ENCODE assay signal across 1 cellular context in the genomic region with DNA sequence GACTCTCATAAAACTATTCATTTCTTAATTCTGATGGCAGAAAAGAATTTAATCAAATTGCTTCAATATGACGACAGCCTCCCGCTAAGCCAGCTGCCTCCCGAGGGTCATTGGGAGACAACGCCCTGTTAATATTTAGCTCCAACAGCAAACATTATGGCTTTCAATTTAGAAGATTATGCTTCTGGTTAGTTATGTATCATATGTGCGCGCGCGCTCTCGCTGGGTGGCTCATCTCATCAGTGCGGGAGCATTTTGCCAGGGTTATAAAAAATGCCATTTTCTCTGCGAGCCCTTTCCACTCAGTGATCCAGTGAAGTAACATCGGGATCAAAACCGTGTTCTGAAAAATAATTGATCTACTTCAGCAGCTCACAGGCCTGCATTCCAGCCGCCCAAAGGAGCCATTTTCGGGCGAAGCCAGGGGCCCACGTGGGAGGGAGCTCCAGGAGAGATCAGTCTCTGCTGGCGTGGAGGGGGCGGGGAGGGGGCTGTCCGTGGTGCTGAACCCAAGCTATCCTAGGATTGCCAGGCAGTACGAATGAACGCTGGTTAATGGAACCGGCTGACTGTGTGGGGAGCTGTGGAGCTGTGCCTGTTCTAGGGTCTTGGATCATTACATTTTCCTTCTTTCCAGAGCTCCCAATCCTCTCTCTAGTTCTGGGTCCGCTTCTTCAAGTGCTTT.
TF ChIP-seq lines count a peak whose summit lies in the region.

No MANE protein-coding gene starts in this region.

TF ChIP-seq in K562, 482 proteins besides CTCF, POLR2A, EP300 and RAD21 (continued from another document and continues in another):
- TF ChIP-seq, protein P1, sequence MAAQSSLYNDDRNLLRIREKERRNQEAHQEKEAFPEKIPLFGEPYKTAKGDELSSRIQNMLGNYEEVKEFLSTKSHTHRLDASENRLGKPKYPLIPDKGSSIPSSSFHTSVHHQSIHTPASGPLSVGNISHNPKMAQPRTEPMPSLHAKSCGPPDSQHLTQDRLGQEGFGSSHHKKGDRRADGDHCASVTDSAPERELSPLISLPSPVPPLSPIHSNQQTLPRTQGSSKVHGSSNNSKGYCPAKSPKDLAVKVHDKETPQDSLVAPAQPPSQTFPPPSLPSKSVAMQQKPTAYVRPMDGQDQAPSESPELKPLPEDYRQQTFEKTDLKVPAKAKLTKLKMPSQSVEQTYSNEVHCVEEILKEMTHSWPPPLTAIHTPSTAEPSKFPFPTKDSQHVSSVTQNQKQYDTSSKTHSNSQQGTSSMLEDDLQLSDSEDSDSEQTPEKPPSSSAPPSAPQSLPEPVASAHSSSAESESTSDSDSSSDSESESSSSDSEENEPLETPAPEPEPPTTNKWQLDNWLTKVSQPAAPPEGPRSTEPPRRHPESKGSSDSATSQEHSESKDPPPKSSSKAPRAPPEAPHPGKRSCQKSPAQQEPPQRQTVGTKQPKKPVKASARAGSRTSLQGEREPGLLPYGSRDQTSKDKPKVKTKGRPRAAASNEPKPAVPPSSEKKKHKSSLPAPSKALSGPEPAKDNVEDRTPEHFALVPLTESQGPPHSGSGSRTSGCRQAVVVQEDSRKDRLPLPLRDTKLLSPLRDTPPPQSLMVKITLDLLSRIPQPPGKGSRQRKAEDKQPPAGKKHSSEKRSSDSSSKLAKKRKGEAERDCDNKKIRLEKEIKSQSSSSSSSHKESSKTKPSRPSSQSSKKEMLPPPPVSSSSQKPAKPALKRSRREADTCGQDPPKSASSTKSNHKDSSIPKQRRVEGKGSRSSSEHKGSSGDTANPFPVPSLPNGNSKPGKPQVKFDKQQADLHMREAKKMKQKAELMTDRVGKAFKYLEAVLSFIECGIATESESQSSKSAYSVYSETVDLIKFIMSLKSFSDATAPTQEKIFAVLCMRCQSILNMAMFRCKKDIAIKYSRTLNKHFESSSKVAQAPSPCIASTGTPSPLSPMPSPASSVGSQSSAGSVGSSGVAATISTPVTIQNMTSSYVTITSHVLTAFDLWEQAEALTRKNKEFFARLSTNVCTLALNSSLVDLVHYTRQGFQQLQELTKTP (IDR thresholded peaks at IDR 0.05; ENCODE audit: low read depth in 1 of 2, partially characterized antibody in 2 of 2), result peak in 1 of 2 experiments; percentile 93
- peak; percentile 77 to 97; a peak in 3 of 4 replicates for TF ChIP-seq SIN3A (IDR thresholded peaks at IDR 0.05; ENCODE audit: borderline replicate concordance in 2 of 2, control insufficient read depth in 1 of 2, low read depth in 2 of 2, low read length in 2 of 2)
- no peak for TF ChIP-seq CREB1 (IDR thresholded peaks at IDR 0.05)
- TF ChIP-seq CREB1 (CRISPR knock-in tag; IDR thresholded peaks at IDR 0.05), result 0 out of 2 replicates have a peak, but pooled peaks have one; percentile 28
- no peak for TF ChIP-seq ZNF764 (CRISPR knock-in tag; IDR thresholded peaks at IDR 0.05; ENCODE audit: low read depth)
- TF ChIP-seq RBFOX2 (IDR thresholded peaks at IDR 0.05; ENCODE audit: low read depth, low read length), result no peak
- TF ChIP-seq ZNF644 (tag; IDR thresholded peaks at IDR 0.05; ENCODE audit: low read depth), result no peak
- TF ChIP-seq L3MBTL2 (IDR thresholded peaks at IDR 0.05), result 0 out of 2 replicates have a peak, but pooled peaks have one; percentile 30
- no peak for TF ChIP-seq KLF16 (IDR thresholded peaks at IDR 0.05)
- no peak for TF ChIP-seq FOXJ3 (CRISPR knock-in tag; IDR thresholded peaks at IDR 0.05)
- TF ChIP-seq, protein P2, sequence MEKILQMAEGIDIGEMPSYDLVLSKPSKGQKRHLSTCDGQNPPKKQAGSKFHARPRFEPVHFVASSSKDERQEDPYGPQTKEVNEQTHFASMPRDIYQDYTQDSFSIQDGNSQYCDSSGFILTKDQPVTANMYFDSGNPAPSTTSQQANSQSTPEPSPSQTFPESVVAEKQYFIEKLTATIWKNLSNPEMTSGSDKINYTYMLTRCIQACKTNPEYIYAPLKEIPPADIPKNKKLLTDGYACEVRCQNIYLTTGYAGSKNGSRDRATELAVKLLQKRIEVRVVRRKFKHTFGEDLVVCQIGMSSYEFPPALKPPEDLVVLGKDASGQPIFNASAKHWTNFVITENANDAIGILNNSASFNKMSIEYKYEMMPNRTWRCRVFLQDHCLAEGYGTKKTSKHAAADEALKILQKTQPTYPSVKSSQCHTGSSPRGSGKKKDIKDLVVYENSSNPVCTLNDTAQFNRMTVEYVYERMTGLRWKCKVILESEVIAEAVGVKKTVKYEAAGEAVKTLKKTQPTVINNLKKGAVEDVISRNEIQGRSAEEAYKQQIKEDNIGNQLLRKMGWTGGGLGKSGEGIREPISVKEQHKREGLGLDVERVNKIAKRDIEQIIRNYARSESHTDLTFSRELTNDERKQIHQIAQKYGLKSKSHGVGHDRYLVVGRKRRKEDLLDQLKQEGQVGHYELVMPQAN (IDR thresholded peaks at IDR 0.05; ENCODE audit: borderline replicate concordance), result peak; percentile 36; the same call in 1 of the 2 replicates
- TF ChIP-seq TAF9B (IDR thresholded peaks at IDR 0.05; ENCODE audit: partially characterized antibody), result no peak
- TF ChIP-seq HNRNPUL1 (IDR thresholded peaks at IDR 0.05; ENCODE audit: low read length), result no peak
- TF ChIP-seq, protein P3, sequence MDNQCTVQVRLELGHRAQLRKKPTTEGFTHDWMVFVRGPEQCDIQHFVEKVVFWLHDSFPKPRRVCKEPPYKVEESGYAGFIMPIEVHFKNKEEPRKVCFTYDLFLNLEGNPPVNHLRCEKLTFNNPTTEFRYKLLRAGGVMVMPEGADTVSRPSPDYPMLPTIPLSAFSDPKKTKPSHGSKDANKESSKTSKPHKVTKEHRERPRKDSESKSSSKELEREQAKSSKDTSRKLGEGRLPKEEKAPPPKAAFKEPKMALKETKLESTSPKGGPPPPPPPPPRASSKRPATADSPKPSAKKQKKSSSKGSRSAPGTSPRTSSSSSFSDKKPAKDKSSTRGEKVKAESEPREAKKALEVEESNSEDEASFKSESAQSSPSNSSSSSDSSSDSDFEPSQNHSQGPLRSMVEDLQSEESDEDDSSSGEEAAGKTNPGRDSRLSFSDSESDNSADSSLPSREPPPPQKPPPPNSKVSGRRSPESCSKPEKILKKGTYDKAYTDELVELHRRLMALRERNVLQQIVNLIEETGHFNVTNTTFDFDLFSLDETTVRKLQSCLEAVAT (IDR thresholded peaks at IDR 0.05), result no peak
- TF ChIP-seq, protein P4, sequence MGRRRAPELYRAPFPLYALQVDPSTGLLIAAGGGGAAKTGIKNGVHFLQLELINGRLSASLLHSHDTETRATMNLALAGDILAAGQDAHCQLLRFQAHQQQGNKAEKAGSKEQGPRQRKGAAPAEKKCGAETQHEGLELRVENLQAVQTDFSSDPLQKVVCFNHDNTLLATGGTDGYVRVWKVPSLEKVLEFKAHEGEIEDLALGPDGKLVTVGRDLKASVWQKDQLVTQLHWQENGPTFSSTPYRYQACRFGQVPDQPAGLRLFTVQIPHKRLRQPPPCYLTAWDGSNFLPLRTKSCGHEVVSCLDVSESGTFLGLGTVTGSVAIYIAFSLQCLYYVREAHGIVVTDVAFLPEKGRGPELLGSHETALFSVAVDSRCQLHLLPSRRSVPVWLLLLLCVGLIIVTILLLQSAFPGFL (CRISPR knock-in tag; IDR thresholded peaks at IDR 0.05), result no peak
- TF ChIP-seq, protein P5, sequence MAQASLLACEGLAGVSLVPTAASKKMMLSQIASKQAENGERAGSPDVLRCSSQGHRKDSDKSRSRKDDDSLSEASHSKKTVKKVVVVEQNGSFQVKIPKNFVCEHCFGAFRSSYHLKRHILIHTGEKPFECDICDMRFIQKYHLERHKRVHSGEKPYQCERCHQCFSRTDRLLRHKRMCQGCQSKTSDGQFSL (CRISPR knock-in tag; IDR thresholded peaks at IDR 0.05), result no peak
- TF ChIP-seq, protein P5 (tag; IDR thresholded peaks at IDR 0.05), result no peak
- no peak for TF ChIP-seq ZNF12 (CRISPR knock-in tag; IDR thresholded peaks at IDR 0.05)
- TF ChIP-seq TCFL5 (CRISPR knock-in tag; conservative IDR thresholded peaks at IDR 0.05), result no peak
- TF ChIP-seq NELFE (IDR thresholded peaks at IDR 0.05; ENCODE audit: insufficient read depth, insufficient read length), result no peak
- no peak for TF ChIP-seq RNF2 (IDR thresholded peaks at IDR 0.05)
- no peak for TF ChIP-seq ZNF311 (CRISPR knock-in tag; IDR thresholded peaks at IDR 0.05)
- TF ChIP-seq FOXA1 (IDR thresholded peaks at IDR 0.05; ENCODE audit: borderline replicate concordance), result no peak
- no peak for TF ChIP-seq ZFP36 (IDR thresholded peaks at IDR 0.05; ENCODE audit: low read depth, low read length, partially characterized antibody)
- no peak for TF ChIP-seq FUS (optimal IDR thresholded peaks at IDR 0.05; ENCODE audit: low read depth, low read length)
- TF ChIP-seq JUNB (CRISPR knock-in tag; conservative IDR thresholded peaks at IDR 0.05), result no peak
- TF ChIP-seq, protein P6, sequence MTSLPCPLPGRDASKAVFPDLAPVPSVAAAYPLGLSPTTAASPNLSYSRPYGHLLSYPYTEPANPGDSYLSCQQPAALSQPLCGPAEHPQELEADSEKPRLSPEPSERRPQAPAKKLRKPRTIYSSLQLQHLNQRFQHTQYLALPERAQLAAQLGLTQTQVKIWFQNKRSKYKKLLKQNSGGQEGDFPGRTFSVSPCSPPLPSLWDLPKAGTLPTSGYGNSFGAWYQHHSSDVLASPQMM (CRISPR knock-in tag; IDR thresholded peaks at IDR 0.05), result no peak
- TF ChIP-seq ZBTB17 (CRISPR knock-in tag; IDR thresholded peaks at IDR 0.05), result no peak
- no peak for TF ChIP-seq BRF1 (IDR thresholded peaks at IDR 0.05; ENCODE audit: borderline replicate concordance, extremely low read depth, insufficient read length)
- no peak for TF ChIP-seq SAFB2 (IDR thresholded peaks at IDR 0.05; ENCODE audit: borderline replicate concordance, low read depth, low read length, severe bottlenecking)
- TF ChIP-seq STAG1 (CRISPR knock-in tag; IDR thresholded peaks at IDR 0.05; ENCODE audit: borderline replicate concordance), result no peak; the same call in 1 of the 2 replicates
- TF ChIP-seq CTBP1 (IDR thresholded peaks at IDR 0.05; ENCODE audit: borderline replicate concordance), result no peak
- TF ChIP-seq BCOR (IDR thresholded peaks at IDR 0.05), result no peak
- TF ChIP-seq, protein P7, sequence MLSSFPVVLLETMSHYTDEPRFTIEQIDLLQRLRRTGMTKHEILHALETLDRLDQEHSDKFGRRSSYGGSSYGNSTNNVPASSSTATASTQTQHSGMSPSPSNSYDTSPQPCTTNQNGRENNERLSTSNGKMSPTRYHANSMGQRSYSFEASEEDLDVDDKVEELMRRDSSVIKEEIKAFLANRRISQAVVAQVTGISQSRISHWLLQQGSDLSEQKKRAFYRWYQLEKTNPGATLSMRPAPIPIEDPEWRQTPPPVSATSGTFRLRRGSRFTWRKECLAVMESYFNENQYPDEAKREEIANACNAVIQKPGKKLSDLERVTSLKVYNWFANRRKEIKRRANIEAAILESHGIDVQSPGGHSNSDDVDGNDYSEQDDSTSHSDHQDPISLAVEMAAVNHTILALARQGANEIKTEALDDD (IDR thresholded peaks at IDR 0.05), result no peak
- TF ChIP-seq KLF13 (tag; IDR thresholded peaks at IDR 0.05; ENCODE audit: borderline replicate concordance, low read depth), result peak; percentile 88
- peak in 1 of 3 experiments; percentile 67 for TF ChIP-seq YY1 (IDR thresholded peaks at IDR 0.05; ENCODE audit: borderline replicate concordance in 1 of 3, control insufficient read depth in 1 of 3, extremely low read depth in 1 of 3, insufficient read depth in 3 of 3, insufficient read length in 1 of 3, insufficient replicate concordance in 2 of 3, low read depth in 1 of 3, low read length in 2 of 3)
- no peak; the same call in 1 of the 2 replicates for TF ChIP-seq FOXP1 (CRISPR knock-in tag; IDR thresholded peaks at IDR 0.05)
- no peak for TF ChIP-seq PHB2 (IDR thresholded peaks at IDR 0.05; ENCODE audit: low read depth)
- no peak for TF ChIP-seq PCBP1 (IDR thresholded peaks at IDR 0.05; ENCODE audit: low read depth, low read length, poor library complexity, severe bottlenecking)
- no peak for TF ChIP-seq MCM5 (IDR thresholded peaks at IDR 0.05; ENCODE audit: low read depth)
- TF ChIP-seq, protein P8, sequence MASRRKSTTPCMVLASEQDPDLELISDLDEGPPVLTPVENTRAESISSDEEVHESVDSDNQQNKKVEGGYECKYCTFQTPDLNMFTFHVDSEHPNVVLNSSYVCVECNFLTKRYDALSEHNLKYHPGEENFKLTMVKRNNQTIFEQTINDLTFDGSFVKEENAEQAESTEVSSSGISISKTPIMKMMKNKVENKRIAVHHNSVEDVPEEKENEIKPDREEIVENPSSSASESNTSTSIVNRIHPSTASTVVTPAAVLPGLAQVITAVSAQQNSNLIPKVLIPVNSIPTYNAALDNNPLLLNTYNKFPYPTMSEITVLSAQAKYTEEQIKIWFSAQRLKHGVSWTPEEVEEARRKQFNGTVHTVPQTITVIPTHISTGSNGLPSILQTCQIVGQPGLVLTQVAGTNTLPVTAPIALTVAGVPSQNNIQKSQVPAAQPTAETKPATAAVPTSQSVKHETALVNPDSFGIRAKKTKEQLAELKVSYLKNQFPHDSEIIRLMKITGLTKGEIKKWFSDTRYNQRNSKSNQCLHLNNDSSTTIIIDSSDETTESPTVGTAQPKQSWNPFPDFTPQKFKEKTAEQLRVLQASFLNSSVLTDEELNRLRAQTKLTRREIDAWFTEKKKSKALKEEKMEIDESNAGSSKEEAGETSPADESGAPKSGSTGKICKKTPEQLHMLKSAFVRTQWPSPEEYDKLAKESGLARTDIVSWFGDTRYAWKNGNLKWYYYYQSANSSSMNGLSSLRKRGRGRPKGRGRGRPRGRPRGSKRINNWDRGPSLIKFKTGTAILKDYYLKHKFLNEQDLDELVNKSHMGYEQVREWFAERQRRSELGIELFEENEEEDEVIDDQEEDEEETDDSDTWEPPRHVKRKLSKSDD (conservative IDR thresholded peaks at IDR 0.05; ENCODE audit: low read length), result no peak
- TF ChIP-seq STAT5A (IDR thresholded peaks at IDR 0.05; ENCODE audit: borderline replicate concordance, low read length), result no peak
- TF ChIP-seq GATAD2B (IDR thresholded peaks at IDR 0.05; ENCODE audit: borderline replicate concordance), result no peak
- no peak for TF ChIP-seq RBM17 (IDR thresholded peaks at IDR 0.05; ENCODE audit: borderline replicate concordance, low read depth, low read length)
- no peak for TF ChIP-seq ZNF212 (CRISPR knock-in tag; IDR thresholded peaks at IDR 0.05)
- peak; percentile 87; the same call in 1 of the 2 replicates for TF ChIP-seq PRMT5 (CRISPR knock-in tag; IDR thresholded peaks at IDR 0.05)
- peak; percentile 71; the same call in 1 of the 2 replicates for TF ChIP-seq MXI1 (IDR thresholded peaks at IDR 0.05; ENCODE audit: low read depth, low read length)
- TF ChIP-seq ZNF384 (IDR thresholded peaks at IDR 0.05; ENCODE audit: low read depth, low read length), result no peak
- TF ChIP-seq, protein P9, sequence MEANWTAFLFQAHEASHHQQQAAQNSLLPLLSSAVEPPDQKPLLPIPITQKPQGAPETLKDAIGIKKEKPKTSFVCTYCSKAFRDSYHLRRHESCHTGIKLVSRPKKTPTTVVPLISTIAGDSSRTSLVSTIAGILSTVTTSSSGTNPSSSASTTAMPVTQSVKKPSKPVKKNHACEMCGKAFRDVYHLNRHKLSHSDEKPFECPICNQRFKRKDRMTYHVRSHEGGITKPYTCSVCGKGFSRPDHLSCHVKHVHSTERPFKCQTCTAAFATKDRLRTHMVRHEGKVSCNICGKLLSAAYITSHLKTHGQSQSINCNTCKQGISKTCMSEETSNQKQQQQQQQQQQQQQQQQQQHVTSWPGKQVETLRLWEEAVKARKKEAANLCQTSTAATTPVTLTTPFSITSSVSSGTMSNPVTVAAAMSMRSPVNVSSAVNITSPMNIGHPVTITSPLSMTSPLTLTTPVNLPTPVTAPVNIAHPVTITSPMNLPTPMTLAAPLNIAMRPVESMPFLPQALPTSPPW (CRISPR knock-in tag; IDR thresholded peaks at IDR 0.05), result peak; percentile 49; the same call in 1 of the 2 replicates
